15 cellular contexts compared by ENCODE assay signal in the genomic region with DNA sequence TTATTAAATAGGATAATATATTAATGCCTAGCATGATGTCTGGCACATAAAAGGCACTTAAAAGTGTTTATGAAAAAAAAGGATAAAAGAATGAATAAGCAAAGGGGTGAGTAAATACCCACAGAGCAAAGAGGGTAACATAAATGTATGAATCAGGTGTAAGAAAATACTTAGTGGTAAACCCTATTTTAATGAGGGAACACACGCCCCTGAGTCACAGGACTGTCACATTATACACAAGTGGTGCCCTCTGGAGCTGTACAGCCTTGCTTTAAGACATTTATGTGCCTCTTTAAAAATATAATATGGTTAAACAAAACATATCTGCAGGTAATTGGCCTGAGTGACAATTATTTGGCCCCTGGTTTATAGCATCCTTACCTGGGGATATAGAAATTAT.
DNase-seq lines count a peak whose midpoint lies in the region; ATAC-seq and TF ChIP-seq lines count a peak whose summit lies in the region.
"Had no signal": no experiment of that assay in that cellular context is flagged by ENCODE, and none has a peak within 500 bp of the region (broad histone marks: within the 10 kb centered on the region; RNA-seq: fewer than 3 reads in every experiment).

No MANE protein-coding gene starts in this region.

- H2AFZ ChIP-seq in GM23248, result no peak overlapping the region

- H3K9me3 ChIP-seq in GM23248 (ENCODE audit: low read depth), result no peaks in the 10 kb centered on the region
- H3K9me3 ChIP-seq: A549, BE2C had no signal

- H3K4me1 ChIP-seq in foreskin keratinocyte (no peaks in the 10 kb centered on the region), GM23248 (ENCODE audit: insufficient read depth) (peaks cover 4% of the 10 kb centered on the region)
- H3K4me1 ChIP-seq: A549 had no signal

- ATAC-seq in foreskin keratinocyte (peak; percentile 85), HG03469 (IDR thresholded peaks at IDR 0.05; ENCODE audit: unreplicated experiment) (no peak), HG02852 (IDR thresholded peaks at IDR 0.05; ENCODE audit: unreplicated experiment) (no peak)
- ATAC-seq: A549; CD8-positive, alpha-beta T cell; HepG2 had no signal

- H3K27ac ChIP-seq in foreskin keratinocyte (no peak overlapping the region), GM23248 (no peak overlapping the region)
- H3K27ac ChIP-seq: A549, C4-2B had no signal

- in situ Hi-C loops in GM23248 (cut with MboI), result no loop called here

- no peaks in the 10 kb centered on the region for H3K9me2 ChIP-seq in GM23248 (ENCODE audit: insufficient read depth)

- DNase-seq in HT1080 (ENCODE audit: low read depth) (peak; percentile 2), RKO (ENCODE audit: low spot score) (peak; percentile 22), foreskin keratinocyte (peak in 1 of 2 donors; percentile 15), GM23248 (no peak)
- DNase-seq: BE2C; CD8-positive, alpha-beta T cell; COR-L47; DMS153; DMS79 treated with DMSO at 0.1 percent for 48 hours; GF-D8 had no signal

- H3K27me3 ChIP-seq in foreskin keratinocyte (no peaks in the 10 kb centered on the region), GM23248 (replicated peaks; ENCODE audit: insufficient read depth) (no peaks in the 10 kb centered on the region)
- H3K27me3 ChIP-seq: BE2C had no signal

- TF ChIP-seq CTCF in foreskin keratinocyte (conservative IDR thresholded peaks at IDR 0.05), result peak; percentile 8

- H4K20me1 ChIP-seq in GM23248 (ENCODE audit: insufficient read depth), result no peaks in the 10 kb centered on the region

- 0 out of 2 replicates have a peak, but pooled peaks cover 4% of the 10 kb centered on the region for H3F3A ChIP-seq in GM23248 (ENCODE audit: insufficient read depth)

- H3K4me2 ChIP-seq in GM23248 (ENCODE audit: unreplicated experiment), result no peak overlapping the region
- H3K4me2 ChIP-seq: A549 had no signal

- no peaks in the 10 kb centered on the region for H3K36me3 ChIP-seq in GM23248 (ENCODE audit: low read depth)
- H3K36me3 ChIP-seq: BE2C had no signal

- no peaks in the 10 kb centered on the region for H3K79me2 ChIP-seq in GM23248 (ENCODE audit: insufficient read depth)

- no peak overlapping the region for H3K9ac ChIP-seq in GM23248

- no peak overlapping the region for H3K4me3 ChIP-seq in GM23248
- H3K4me3 ChIP-seq: A549 had no signal

- 72 to 84% methylated on average over 1 of the region's 1 CpG for WGBS in GM23248 (ENCODE audit: low coverage in 1 of 2, low lambda C conversion rate in 2 of 2, missing lambda C conversion rate in 2 of 2), 2 experiments
